In the genomic region with DNA sequence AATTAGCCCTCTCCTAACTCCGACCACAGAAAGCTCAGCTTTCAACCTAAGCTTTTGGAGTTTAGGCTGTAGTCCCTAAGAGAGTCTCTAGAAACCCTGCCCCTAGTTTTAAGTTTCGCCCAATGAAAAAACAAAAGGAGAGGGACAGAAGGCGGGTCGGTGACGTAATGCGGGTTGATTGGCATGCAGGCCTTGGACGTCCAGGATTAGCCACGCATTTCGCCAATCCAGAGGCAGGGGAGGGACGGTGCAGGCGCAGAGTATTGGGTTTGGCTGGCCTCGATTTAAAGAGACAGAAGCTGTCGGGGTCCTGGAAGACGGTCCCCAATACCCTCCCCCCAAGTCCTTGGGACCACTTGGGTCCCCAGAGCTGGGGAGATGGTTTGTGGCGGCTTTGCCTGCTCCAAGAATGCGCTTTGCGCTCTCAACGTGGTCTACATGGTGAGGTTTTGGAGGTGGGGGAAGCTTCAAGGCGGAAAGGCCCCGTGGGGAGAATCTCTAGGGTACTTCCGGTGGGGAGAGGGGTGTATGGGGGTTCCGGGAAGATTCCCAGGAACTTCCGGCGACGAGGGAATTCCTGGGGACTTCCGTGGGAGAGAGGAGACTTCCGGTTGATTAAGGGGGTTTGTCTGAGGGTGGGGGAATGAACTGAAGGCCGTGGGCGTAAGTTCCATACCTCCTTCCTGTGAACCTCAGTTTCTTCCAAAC, we compare ENCODE assay signal across 8 cellular contexts. TPM values are rescaled to one million over a fixed set of nuclear protein-coding genes. Genes with fewer than 3 reads are reported as not detected.
A peak's percentile ranks its signal among the peaks of the same experiment; 100 is the strongest.
DNase-seq lines count a peak whose midpoint lies in the region; ATAC-seq and TF ChIP-seq lines count a peak whose summit lies in the region.

Gene TSPAN31 (plus strand): TSS at position 263 of the 708 bp plus-strand sequence. CDS start 116 bp downstream, at position 379.

- CTCF ChIA-PET in BJ (lab: Yijun Ruan, JAX), result interaction anchor here (0.8 to 2.2 kb wide), 6 partner anchors 8 to 19 kb away, joined by 3 to 14 read pairs (median 4); no protein-coding TSS in a partner anchor

- H3K4me3 ChIP-seq in BJ (ENCODE audit: low read depth, low read length) (peak within 1 kb of the TSS; percentile 75), colonic mucosa (peak within 1 kb of the TSS; percentile 63)

- DNase-seq in BJ (ENCODE audit: low read depth), result peak; percentile 90
- DNase-seq in NCI-H526 treated with DMSO at 0.1 percent for 48 hours (lab: John Stamatoyannopoulos, UW), result peak; percentile 97
- DNase-seq in activated CD4-positive, alpha-beta T cell treated with anti-CD3 and anti-CD28 coated beads for 48 hours, result peak; percentile 97
- peak; percentile 98 for DNase-seq in colonic mucosa
- DNase-seq in kidney glomerular epithelial cell (lab: John Stamatoyannopoulos, UW), result peak; percentile 97
- DNase-seq in stimulated activated CD4-positive, alpha-beta T cell treated with anti-CD3 and anti-CD28 coated beads, Interleukin-15, amount 100 ng/mL, for 48 hours (ENCODE audit: low read depth in 2 of 2), result peak; percentile 93

- H3K36me3 ChIP-seq in BJ (ENCODE audit: control insufficient read depth, insufficient read depth, low read length), result peaks cover 15% of the 10 kb centered on the region
- peaks cover 6% of the 10 kb centered on the region for H3K36me3 ChIP-seq in colonic mucosa

- intact Hi-C loops in colonic mucosa (cut with DNase I), result no loop called here

- ATAC-seq in GM19328 (IDR thresholded peaks at IDR 0.05; ENCODE audit: unreplicated experiment), result peak; percentile 74
- ATAC-seq in HG03469 (IDR thresholded peaks at IDR 0.05; ENCODE audit: unreplicated experiment), result peak; percentile 38

- H3K27me3 ChIP-seq in BJ (ENCODE audit: control insufficient read depth, insufficient read depth, low read length) (peaks cover 18% of the 10 kb centered on the region), colonic mucosa (peaks cover 10% of the 10 kb centered on the region)

- POLR2A ChIA-PET in BJ (lab: Charles Lee), result interaction anchor here (0.6 to 1.2 kb wide), 3 partner anchors 28 to 196 kb away, joined by 3 read pairs; partner anchors contain the start of genes ATP23 and EEF1AKMT3

- H3K27ac ChIP-seq in colonic mucosa, result peak within 1 kb of the TSS; percentile 73

- H3K4me1 ChIP-seq in colonic mucosa, result no peaks in the 10 kb centered on the region

- peak within 1 kb of the TSS; percentile 91 to 97 for H3K9ac ChIP-seq in colonic mucosa (ENCODE audit: low read depth in 2 of 2, low read length in 2 of 2)

- TF ChIP-seq CTCF in BJ (IDR thresholded peaks at IDR 0.05; ENCODE audit: insufficient read depth, low read depth, low read length) (no peak), colonic mucosa (IDR thresholded peaks at IDR 0.05) (no peak)

- no peaks in the 10 kb centered on the region for H3K9me3 ChIP-seq in colonic mucosa

RNA-seq across cellular contexts. Expression of gene TSPAN31, which starts in this region (rescaled TPM):
- polyA plus RNA-seq in BJ (2011; rRNA removed), result 25.7 and 40.4 TPM in 2 replicates
- polyA minus RNA-seq in BJ (2011; rRNA and poly(A)+ RNA removed), result 22.7 and 28.2 TPM in 2 replicates
- total RNA-seq in colonic mucosa, result 10 to 100 TPM; 19.3 to 32.3 TPM

Comparison
In these comparisons a context has a peak if more than half of its experiments do, and no peak if none do; other contexts are left out.
1. Peak in every context shown above with its lines: DNase-seq, ATAC-seq, H3K4me3 ChIP-seq and H3K27ac ChIP-seq.